Comparison of ENCODE assay signal across 12 cellular contexts in the genomic region with DNA sequence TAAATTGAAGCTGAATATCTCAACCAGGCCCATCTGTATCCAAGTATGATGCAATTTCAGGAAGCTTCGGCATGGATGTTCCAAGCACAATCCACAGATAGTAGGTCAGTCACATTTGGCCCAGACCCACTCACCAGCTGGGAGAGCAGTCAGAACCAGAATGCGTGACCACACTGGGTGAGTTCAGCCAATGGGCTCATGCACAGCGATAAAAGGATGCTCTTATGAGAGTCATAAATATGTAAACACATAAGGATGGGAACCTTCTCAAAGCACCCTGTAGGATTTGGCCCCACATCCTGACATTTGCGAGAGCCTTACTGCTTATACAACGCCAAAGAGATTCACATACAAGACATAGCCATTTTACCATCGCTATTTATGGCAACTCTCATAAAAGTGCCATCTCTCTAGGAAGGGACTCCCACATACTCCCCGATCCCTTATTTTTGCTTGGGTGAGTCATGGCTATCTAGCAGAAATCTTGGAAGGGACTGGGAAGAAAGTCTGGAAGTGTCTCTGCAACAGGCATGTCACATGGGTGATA. TPM values are rescaled to one million over a fixed set of nuclear protein-coding genes. Genes with fewer than 3 reads are reported as not detected.
A peak's percentile ranks its signal among the peaks of the same experiment; 100 is the strongest.
DNase-seq lines count a peak whose midpoint lies in the region; ATAC-seq and TF ChIP-seq lines count a peak whose summit lies in the region.
"Had no signal": no experiment of that assay in that cellular context is flagged by ENCODE, and none has a peak within 500 bp of the region (broad histone marks: within the 10 kb centered on the region; RNA-seq: fewer than 3 reads in every experiment).

No MANE protein-coding gene starts in this region.

- H3K4me1 ChIP-seq in spleen: peaks cover 8 to 88% (median 52%) of the 10 kb centered on the region in 6 donors

- 61 to 83% (median 71%) methylated on average over 7 of the region's 7 CpGs for WGBS in spleen, 5 donors

- H3K27me3 ChIP-seq in spleen (replicated peaks in 1 of 7): peaks cover 0 to 82% (median 20%) of the 10 kb centered on the region in 7 donors

- no peaks in the 10 kb centered on the region for H3K36me3 ChIP-seq in spleen

- no peak for TF ChIP-seq CTCF in GM12865 (IDR thresholded peaks at IDR 0.05; ENCODE audit: insufficient read depth, low read depth, low read length, missing control alignments)
- no peak for TF ChIP-seq CTCF in coronary artery (IDR thresholded peaks at IDR 0.05)
- TF ChIP-seq CTCF in spleen (IDR thresholded peaks at IDR 0.05 in 8 of 11, conservative IDR thresholded peaks at IDR 0.05 in 3 of 11): no peak

- H3K4me3 ChIP-seq in GM12865 (ENCODE audit: low read depth, low read length) (no peak overlapping the region), coronary artery (no peak overlapping the region), spleen (peak overlapping the region; percentile 7 to 76 (median 52))

- no peak for TF ChIP-seq POLR2A in spleen (IDR thresholded peaks at IDR 0.05)

- ATAC-seq in left colon (no peak), HG03280 (IDR thresholded peaks at IDR 0.05; ENCODE audit: unreplicated experiment) (no peak), HG02642 (IDR thresholded peaks at IDR 0.05; ENCODE audit: poor library complexity, unreplicated experiment) (no peak)
- ATAC-seq: activated naive CD8-positive, alpha-beta T cell treated with anti-CD3 and anti-CD28 coated beads, Interleukin-2, amount 50 U/mL, for 24 hours; HCT116 had no signal

- intact Hi-C loops in left colon (cut with DNase I, micrococcal nuclease) (loop anchor here in 1 of 2 donors (5.0 kb wide), 1 partner anchor 229 kb away; a partner anchor contains a TSS), spleen (cut with DNase I; ENCODE audit: low total_unique reads) (no loop called here)

- no peaks in the 10 kb centered on the region for H3K9me3 ChIP-seq in spleen

- H3K27ac ChIP-seq in coronary artery: peak overlapping the region in 1 of 2 donors; percentile 1
- peak overlapping the region; percentile 10 to 95 (median 89) for H3K27ac ChIP-seq in spleen

- DNase-seq in GM12865 (ENCODE audit: low read depth) (peak; percentile 30), coronary artery (ENCODE audit: low spot score) (peak; percentile 75), left colon (peak; percentile 28 to 60), spleen (no peak), NCI-H82 treated with DMSO at 0.1 percent for 48 hours (lab: John Stamatoyannopoulos, UW; ENCODE audit: unreplicated experiment) (no peak)
- no peak for DNase-seq in activated naive CD4-positive, alpha-beta T cell (lab: John Stamatoyannopoulos, UW)
- DNase-seq: activated CD4-positive, alpha-beta T cell treated with anti-CD3 and anti-CD28 coated beads, Interleukin-2, amount 10 ng/mL, durations not matched to agents 24 days and 14 days; activated naive CD8-positive, alpha-beta T cell treated with anti-CD3 and anti-CD28 coated beads, Interleukin-2, amount 50 U/mL, for 24 hours; NCI-H2029 treated with DMSO at 0.1 percent for 48 hours had no signal

RNA-seq across cellular contexts. Expression of a gene that starts 3.0 kb away (rescaled TPM):
- total RNA-seq in left colon: 10 to 100 TPM in 1 of 2 donors, 1 to 10 TPM in 1; 8.9 to 12.5 TPM
- 100 to 1,000 TPM; 119 to 273 (median 191) TPM for total RNA-seq in spleen
- 10 to 100 TPM; 18.3 to 71.5 (median 19.3) TPM for polyA plus RNA-seq in spleen

Comparison
In these comparisons a context has a peak if more than half of its experiments do, and no peak if none do; other contexts are left out.
1. DNase-seq: peak in GM12865 (single experiment), coronary artery (single experiment) and left colon (2 of 2); none in spleen (single experiment), NCI-H82 treated with DMSO at 0.1 percent for 48 hours (single experiment) and activated naive CD4-positive, alpha-beta T cell (0 of 4).
2. H3K4me3 ChIP-seq: peak in spleen (8 of 8); none in GM12865 (single experiment) and coronary artery (single experiment).
3. RNA of a gene that starts 3.0 kb away (total RNA-seq): 119 to 273 TPM in spleen; 8.9 to 12.5 TPM in left colon; every median in the first group is over 4 times any median in the second.